1 cellular context compared by ENCODE assay signal in the genomic region with DNA sequence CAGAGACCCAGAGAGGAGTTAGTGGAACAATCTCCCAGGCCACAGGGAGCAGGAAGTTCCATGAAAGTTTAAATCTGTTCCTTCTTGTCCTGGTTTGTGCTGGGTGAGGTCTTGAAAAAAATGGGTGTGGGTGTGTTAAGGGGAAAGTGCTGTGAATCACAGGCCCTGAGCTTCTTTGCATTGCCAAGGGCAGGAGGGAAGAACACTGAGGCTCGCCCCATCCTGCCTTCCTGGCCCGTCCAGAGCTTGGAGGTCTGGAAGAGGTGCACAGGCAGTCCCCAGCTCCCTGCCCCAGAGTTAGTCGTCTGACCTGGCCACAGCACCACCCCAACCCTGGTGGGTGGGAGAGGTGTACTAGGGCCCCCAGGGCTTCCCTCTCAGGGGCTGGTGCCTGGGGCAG.
TF ChIP-seq lines count a peak whose summit lies in the region.

No MANE protein-coding gene starts in this region.

TF ChIP-seq in endothelial cell of umbilical vein, 7 proteins besides CTCF, POLR2A, EP300 and RAD21:
- TF ChIP-seq GATA2 (IDR thresholded peaks at IDR 0.05; ENCODE audit: insufficient read depth, insufficient read length, low read depth, low read length) (no peak), POLR2AphosphoS5 (IDR thresholded peaks at IDR 0.05; ENCODE audit: insufficient read depth, low read depth, low read length) (no peak), EZH2 (IDR thresholded peaks at IDR 0.05; ENCODE audit: borderline replicate concordance, low read depth, low read length, severe bottlenecking) (no peak), MYC (IDR thresholded peaks at IDR 0.05; ENCODE audit: low read depth, low read length) (no peak), JUN (IDR thresholded peaks at IDR 0.05; ENCODE audit: borderline replicate concordance, insufficient read depth, insufficient read length, low read depth) (no peak)
- TF ChIP-seq, protein P1, sequence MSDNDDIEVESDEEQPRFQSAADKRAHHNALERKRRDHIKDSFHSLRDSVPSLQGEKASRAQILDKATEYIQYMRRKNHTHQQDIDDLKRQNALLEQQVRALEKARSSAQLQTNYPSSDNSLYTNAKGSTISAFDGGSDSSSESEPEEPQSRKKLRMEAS (IDR thresholded peaks at IDR 0.05; ENCODE audit: insufficient read depth, insufficient read length) = no peak
TF ChIP-seq in endothelial cell of umbilical vein: peak in this region for 0.
